Comparison of ENCODE assay signal across 9 cellular contexts in the genomic region with DNA sequence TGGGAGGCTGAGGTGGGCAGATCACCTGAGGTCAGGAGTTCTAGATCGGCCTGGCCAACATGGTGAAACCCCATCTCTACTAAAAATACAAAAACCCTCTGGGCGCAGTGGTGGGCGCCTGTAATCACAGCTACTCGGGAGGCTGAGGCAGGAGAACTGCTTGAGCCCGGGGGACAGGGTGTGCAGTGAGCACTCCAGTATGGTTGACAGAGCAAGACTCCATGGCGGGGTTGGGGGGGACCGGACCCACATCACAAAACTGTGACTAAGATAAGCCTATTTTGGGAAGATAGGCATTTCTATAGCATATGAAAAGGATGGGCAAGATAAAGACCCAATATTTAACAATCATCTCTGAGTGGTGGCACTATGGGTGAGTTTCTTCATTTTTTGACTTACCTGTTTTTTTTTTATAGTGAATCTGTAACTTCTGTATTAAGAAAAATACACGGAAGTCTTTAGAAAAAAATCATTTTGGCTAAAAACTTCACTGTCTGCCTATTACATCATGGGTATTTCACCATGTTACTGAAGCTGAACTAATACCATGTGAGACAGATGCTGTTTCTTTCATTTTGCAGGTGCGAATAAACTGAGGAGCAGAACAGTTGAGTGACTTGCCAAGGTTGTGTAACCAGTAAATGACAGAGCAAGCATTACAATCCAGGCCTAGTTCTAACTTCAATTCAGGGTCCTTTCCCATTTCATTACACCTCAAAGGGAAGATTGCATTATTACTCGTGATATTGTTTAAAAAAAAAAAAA. TPM values are rescaled to one million over a fixed set of nuclear protein-coding genes. Genes with fewer than 3 reads are reported as not detected.
DNase-seq lines count a peak whose midpoint lies in the region; ATAC-seq and TF ChIP-seq lines count a peak whose summit lies in the region.
"Had no signal": no experiment of that assay in that cellular context is flagged by ENCODE, and none has a peak within 500 bp of the region (broad histone marks: within the 10 kb centered on the region; RNA-seq: fewer than 3 reads in every experiment).

No MANE protein-coding gene starts in this region.

- TF ChIP-seq CTCF in CD4-positive, alpha-beta T cell (IDR thresholded peaks at IDR 0.05) = no peak
- TF ChIP-seq CTCF in choroid plexus epithelial cell (conservative IDR thresholded peaks at IDR 0.05; ENCODE audit: low read depth, low read length) (no peak), prostate gland (IDR thresholded peaks at IDR 0.05) (no peak)

- H3K27me3 ChIP-seq in CD4-positive, alpha-beta T cell (ENCODE audit: control insufficient read depth, insufficient read depth, low read length) = no peaks in the 10 kb centered on the region
- H3K27me3 ChIP-seq in Karpas-422 (ENCODE audit: low read length) = no peaks in the 10 kb centered on the region
- H3K27me3 ChIP-seq in prostate gland (replicated peaks; ENCODE audit: insufficient read depth) = no peaks in the 10 kb centered on the region

- H3K9me3 ChIP-seq in CD4-positive, alpha-beta T cell (ENCODE audit: control insufficient read depth, low read length) = no peaks in the 10 kb centered on the region
- H3K9me3 ChIP-seq in Karpas-422 (ENCODE audit: low read length) (no peaks in the 10 kb centered on the region), prostate gland (no peaks in the 10 kb centered on the region)

- H3K36me3 ChIP-seq in Karpas-422 (ENCODE audit: insufficient read depth, low read length) = peaks cover 16% of the 10 kb centered on the region
- no peaks in the 10 kb centered on the region for H3K36me3 ChIP-seq in prostate gland

- WGBS in prostate gland = 84% methylated on average over 10 of the region's 10 CpGs

- no peaks in the 10 kb centered on the region for H3K27me3 Mint-ChIP-seq in CD4-positive, alpha-beta T cell
- H3K27me3 Mint-ChIP-seq in natural killer cell treated with Interleukin-12 subunit alpha and Interleukin-12 subunit beta and Interleukin-15 and Interleukin-18, amount 100 ng/mL, for 72 hours = no peaks in the 10 kb centered on the region

- H3K4me2 ChIP-seq in Karpas-422 (ENCODE audit: low read depth, low read length, poor library complexity, severe bottlenecking) = peak overlapping the region; percentile 89

- H3K9me3 Mint-ChIP-seq in CD4-positive, alpha-beta T cell = no peaks in the 10 kb centered on the region
- H3K9me3 Mint-ChIP-seq in natural killer cell treated with Interleukin-12 subunit alpha and Interleukin-12 subunit beta and Interleukin-15 and Interleukin-18, amount 100 ng/mL, for 72 hours = no peaks in the 10 kb centered on the region

- peaks cover 69% of the 10 kb centered on the region for H3K4me1 Mint-ChIP-seq in CD4-positive, alpha-beta T cell (ENCODE audit: low read depth)
- H3K4me1 Mint-ChIP-seq in natural killer cell treated with Interleukin-12 subunit alpha and Interleukin-12 subunit beta and Interleukin-15 and Interleukin-18, amount 100 ng/mL, for 72 hours (ENCODE audit: low read depth in 2 of 2) = peaks cover 38 to 57% of the 10 kb centered on the region in 2 donors

- peaks cover 70% of the 10 kb centered on the region for H3K79me2 ChIP-seq in Karpas-422 (ENCODE audit: low read length)

- peak overlapping the region; percentile 86 for H3K9ac ChIP-seq in Karpas-422 (ENCODE audit: low read length)

- peak overlapping the region; percentile 62 for H3K4me3 Mint-ChIP-seq in CD4-positive, alpha-beta T cell
- peak overlapping the region; percentile 99 for H3K4me3 Mint-ChIP-seq in natural killer cell treated with Interleukin-12 subunit alpha and Interleukin-12 subunit beta and Interleukin-15 and Interleukin-18, amount 100 ng/mL, for 72 hours

- TF ChIP-seq POLR2A in prostate gland (IDR thresholded peaks at IDR 0.05) = no peak

- H3K4me1 ChIP-seq in Karpas-422 (ENCODE audit: low read length) (peaks cover 36% of the 10 kb centered on the region), prostate gland (replicated peaks) (no peaks in the 10 kb centered on the region)

- no peak overlapping the region for H3K27ac ChIP-seq in CD4-positive, alpha-beta T cell (ENCODE audit: low read depth, low read length)
- H3K27ac ChIP-seq in Karpas-422 (ENCODE audit: low read length) (peak overlapping the region; percentile 82), prostate gland (no peak overlapping the region)

- intact Hi-C loops in CD4-positive, alpha-beta T cell (cut with DNase I, micrococcal nuclease) = loop anchor here (5.0 to 10.0 kb wide), 3 partner anchors 43 to 1703 kb away; a partner anchor contains a TSS
- intact Hi-C loops in prostate gland (cut with DNase I) = loop anchor here (5.0 to 10.0 kb wide), 2 partner anchors 83 to 146 kb away; a partner anchor contains a TSS

- H3K27ac Mint-ChIP-seq in CD4-positive, alpha-beta T cell = peak overlapping the region; percentile 98
- H3K27ac Mint-ChIP-seq in natural killer cell treated with Interleukin-12 subunit alpha and Interleukin-12 subunit beta and Interleukin-15 and Interleukin-18, amount 100 ng/mL, for 72 hours = peak overlapping the region; percentile 98

- DNase-seq in CD4-positive, alpha-beta T cell = no peak
- DNase-seq in Karpas-422 = no peak
- peak; percentile 51 for DNase-seq in choroid plexus epithelial cell (ENCODE audit: low read depth)
- no peak for DNase-seq in natural killer cell treated with Interleukin-12 subunit alpha and Interleukin-12 subunit beta and Interleukin-15 and Interleukin-18, amount 100 ng/mL, for 72 hours (ENCODE audit: low spot score)
- no peak for DNase-seq in DMS53 (lab: John Stamatoyannopoulos, UW)
- DNase-seq in prostate gland (ENCODE audit: low spot score) = no peak

- no peaks in the 10 kb centered on the region for H3K9me2 ChIP-seq in Karpas-422 (replicated peaks; ENCODE audit: insufficient read depth, low read length)

- peaks cover 35% of the 10 kb centered on the region for H4K20me1 ChIP-seq in Karpas-422 (ENCODE audit: insufficient read depth, low read depth, low read length)

- H3K4me3 ChIP-seq in Karpas-422 (ENCODE audit: low read length) (peak overlapping the region; percentile 85), choroid plexus epithelial cell (ENCODE audit: low read depth, low read length) (no peak overlapping the region), prostate gland (no peak overlapping the region)

- POLR2A ChIA-PET in CD4-positive, alpha-beta T cell (lab: Charles Lee) = no interaction called here

- CTCF ChIA-PET in CD4-positive, alpha-beta T cell (lab: Charles Lee) = interaction anchor here (4.3 kb wide), 1 partner anchor 10 kb away, joined by 31 read pairs; no protein-coding TSS in a partner anchor

- H2AFZ ChIP-seq in Karpas-422 (ENCODE audit: low read length) = no peak overlapping the region

- H3K36me3 Mint-ChIP-seq in CD4-positive, alpha-beta T cell (ENCODE audit: low read depth) = peaks cover 38% of the 10 kb centered on the region
- H3K36me3 Mint-ChIP-seq in natural killer cell treated with Interleukin-12 subunit alpha and Interleukin-12 subunit beta and Interleukin-15 and Interleukin-18, amount 100 ng/mL, for 72 hours = peaks cover 6% of the 10 kb centered on the region

- ATAC-seq in CD4-positive, alpha-beta T cell (ENCODE audit: poor library complexity) = no peak
- no peak for ATAC-seq in natural killer cell treated with Interleukin-12 subunit alpha and Interleukin-12 subunit beta and Interleukin-15 and Interleukin-18, amount 100 ng/mL, for 72 hours
- ATAC-seq in GM21723 (IDR thresholded peaks at IDR 0.05; ENCODE audit: unreplicated experiment) (no peak), HG02884 (IDR thresholded peaks at IDR 0.05; ENCODE audit: unreplicated experiment) (no peak)

RNA-seq across cellular contexts. Expression of a gene that starts 2.5 kb away (rescaled TPM):
- 100 to 1,000 TPM; 103 to 111 TPM for total RNA-seq in CD4-positive, alpha-beta T cell
- total RNA-seq in Karpas-422 (2014; rRNA removed; shearing (Covaris generic); ENCODE audit: low replicate concordance) = 130 and 148 TPM in 2 replicates
- total RNA-seq in natural killer cell treated with Interleukin-12 subunit alpha and Interleukin-12 subunit beta and Interleukin-15 and Interleukin-18, amount 100 ng/mL, for 72 hours = 100 to 1,000 TPM; 165 to 230 TPM
- total RNA-seq in prostate gland = 100 to 1,000 TPM in 1 of 2 donors, 10 to 100 TPM in 1; 68.9 to 134 TPM

RNA-seq across cellular contexts. Expression of a gene that starts 14.9 kb away (rescaled TPM):
- total RNA-seq in CD4-positive, alpha-beta T cell = 10 to 100 TPM; 18.9 to 26.7 TPM
- total RNA-seq in Karpas-422 (2014; rRNA removed; shearing (Covaris generic); ENCODE audit: low replicate concordance) = 174 and 253 TPM in 2 replicates
- 10 to 100 TPM; 33.1 to 57.4 TPM for total RNA-seq in natural killer cell treated with Interleukin-12 subunit alpha and Interleukin-12 subunit beta and Interleukin-15 and Interleukin-18, amount 100 ng/mL, for 72 hours
- 100 to 1,000 TPM; 153 to 184 TPM for total RNA-seq in prostate gland

RNA-seq across cellular contexts. Expression of a gene that starts 28.3 kb away (rescaled TPM):
- total RNA-seq in CD4-positive, alpha-beta T cell = 10 to 100 TPM; 29.1 to 30.2 TPM
- 8.7 and 11.0 TPM in 2 replicates for total RNA-seq in Karpas-422 (2014; rRNA removed; shearing (Covaris generic); ENCODE audit: low replicate concordance)
- 10 to 100 TPM; 13.2 to 19.7 TPM for total RNA-seq in natural killer cell treated with Interleukin-12 subunit alpha and Interleukin-12 subunit beta and Interleukin-15 and Interleukin-18, amount 100 ng/mL, for 72 hours
- total RNA-seq in prostate gland = 10 to 100 TPM; 26.8 to 30.6 TPM

RNA-seq across cellular contexts. Expression of a gene that starts 28.4 kb away (rescaled TPM):
- 100 to 1,000 TPM; 139 to 144 TPM for total RNA-seq in CD4-positive, alpha-beta T cell
- 41.2 and 104 TPM in 2 replicates for total RNA-seq in Karpas-422 (2014; rRNA removed; shearing (Covaris generic); ENCODE audit: low replicate concordance)
- 100 to 1,000 TPM; 101 to 145 TPM for total RNA-seq in natural killer cell treated with Interleukin-12 subunit alpha and Interleukin-12 subunit beta and Interleukin-15 and Interleukin-18, amount 100 ng/mL, for 72 hours
- total RNA-seq in prostate gland = 10 to 100 TPM; 69.6 to 77.7 TPM

RNA-seq across cellular contexts. Expression of a gene that starts 36.0 kb away (rescaled TPM):
- total RNA-seq in CD4-positive, alpha-beta T cell = under 1 TPM; 0.55 to 0.92 TPM
- not detected in 2 replicates for total RNA-seq in Karpas-422 (2014; rRNA removed; shearing (Covaris generic); ENCODE audit: low replicate concordance)
- under 1 TPM; 0.31 to 0.62 TPM for total RNA-seq in natural killer cell treated with Interleukin-12 subunit alpha and Interleukin-12 subunit beta and Interleukin-15 and Interleukin-18, amount 100 ng/mL, for 72 hours
- not detected for total RNA-seq in prostate gland
- total RNA-seq: RPMI7951 had no signal
